Comparison of ENCODE assay signal across 14 cellular contexts in the genomic region with DNA sequence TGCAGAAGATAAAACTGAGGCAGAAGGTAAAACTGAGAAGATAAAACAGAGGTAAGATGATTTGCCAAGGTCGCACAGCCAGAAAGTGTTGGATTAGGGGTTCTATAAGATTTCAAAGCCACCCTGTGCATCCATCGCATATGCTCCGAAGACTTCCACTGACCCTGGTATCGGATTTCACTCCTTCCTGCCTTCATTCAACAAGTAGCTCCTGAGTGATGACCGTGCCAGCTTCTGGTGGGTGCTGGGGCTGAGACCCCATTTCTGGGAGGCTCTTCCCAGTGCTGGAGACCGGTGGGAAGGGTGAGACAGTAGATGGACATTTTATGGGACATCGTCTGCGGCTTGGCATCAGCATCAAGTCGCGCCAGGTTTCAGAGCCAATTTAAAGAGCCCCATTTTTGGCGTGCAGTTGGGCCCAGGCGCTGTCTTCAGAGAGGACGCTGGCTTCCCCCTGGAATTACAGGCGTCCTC. TPM values are rescaled to one million over a fixed set of nuclear protein-coding genes. Genes with fewer than 3 reads are reported as not detected.
A peak's percentile ranks its signal among the peaks of the same experiment; 100 is the strongest.
DNase-seq lines count a peak whose midpoint lies in the region; ATAC-seq, FAIRE-seq and TF ChIP-seq lines count a peak whose summit lies in the region.
"Had no signal": no experiment of that assay in that cellular context is flagged by ENCODE, and none has a peak within 500 bp of the region (broad histone marks: within the 10 kb centered on the region; RNA-seq: fewer than 3 reads in every experiment).

No MANE protein-coding gene starts in this region.

- intact Hi-C loops in kidney (cut with DNase I) (no loop called here), psoas muscle (cut with DNase I) (loop anchor here (5.0 kb wide), 2 partner anchors 40 to 45 kb away; no protein-coding TSS in a partner anchor), sciatic nerve (cut with DNase I) (no loop called here)

- H3K4me3 ChIP-seq in kidney (ENCODE audit: low read length in 2 of 2) (peak overlapping the region in 1 of 2 donors; percentile 71), psoas muscle (peak overlapping the region; percentile 86)

- DNase-seq in astrocyte of the hippocampus (ENCODE audit: low read depth, low spot score) = peak; percentile 16
- no peak for DNase-seq in kidney
- DNase-seq in psoas muscle = no peak
- no peak for DNase-seq in sciatic nerve (ENCODE audit: low spot score)
- DNase-seq in omental fat pad (ENCODE audit: low spot score) = no peak
- no peak for DNase-seq in A172 (ENCODE audit: low spot score)
- DNase-seq: activated naive CD8-positive, alpha-beta T cell treated with anti-CD3 and anti-CD28 coated beads, Interleukin-2, amount 10 ng/mL, durations not matched to agents 7 days and 5 days; AML-193; effector CD4-positive, alpha-beta T cell; NCI-H1417; T-helper 17 cell had no signal

- H3K9me3 ChIP-seq in ES-I3 (ENCODE audit: control insufficient read depth, insufficient read depth, low read length) (0 out of 2 replicates have a peak, but pooled peaks cover 3% of the 10 kb centered on the region), kidney (ENCODE audit: control insufficient read depth in 1 of 2, low read length in 2 of 2) (peaks cover 0 to 4% of the 10 kb centered on the region in 2 donors), psoas muscle (no peaks in the 10 kb centered on the region)
- H3K9me3 ChIP-seq: ovary had no signal

- H3K4me1 ChIP-seq in ES-I3 (ENCODE audit: insufficient read depth, low read length) (peaks cover 9% of the 10 kb centered on the region; the same call in 1 of the 2 replicates), kidney (ENCODE audit: control insufficient read depth in 1 of 2, insufficient read depth in 1 of 2, low read depth in 1 of 2, low read length in 2 of 2) (peaks cover 6 to 20% of the 10 kb centered on the region in 2 donors), psoas muscle (peaks cover 29% of the 10 kb centered on the region)

- H3K36me3 ChIP-seq in ES-I3 (ENCODE audit: insufficient read depth, low read length) (no peaks in the 10 kb centered on the region), kidney (ENCODE audit: control insufficient read depth in 1 of 2, insufficient read depth in 2 of 2, low read length in 2 of 2) (no peaks in the 10 kb centered on the region), psoas muscle (ENCODE audit: insufficient read depth in 1 of 2, low read depth in 1 of 2) (no peaks in the 10 kb centered on the region)
- H3K36me3 ChIP-seq: ovary had no signal

- no peaks in the 10 kb centered on the region for H3K27me3 ChIP-seq in psoas muscle (ENCODE audit: insufficient read depth in 3 of 3, low read length in 2 of 3)
- H3K27me3 ChIP-seq: ovary had no signal

- no peak for TF ChIP-seq CTCF in kidney (IDR thresholded peaks at IDR 0.05; ENCODE audit: borderline replicate concordance, extremely low read depth, insufficient read depth)
- TF ChIP-seq CTCF in psoas muscle (IDR thresholded peaks at IDR 0.05) = no peak
- TF ChIP-seq CTCF in omental fat pad (IDR thresholded peaks at IDR 0.05) = no peak

- peak overlapping the region; percentile 81 for H3K9ac ChIP-seq in ES-I3 (ENCODE audit: low read depth, low read length)
- H3K9ac ChIP-seq in kidney (ENCODE audit: low read length in 2 of 2) = peak overlapping the region; percentile 22 to 80

- FAIRE-seq in kidney (lab: Jason Lieb, UNC) = no peak

- peak overlapping the region; percentile 87 to 94 for H3K27ac ChIP-seq in kidney (ENCODE audit: low read depth in 2 of 2, low read length in 2 of 2)
- H3K27ac ChIP-seq in psoas muscle = peak overlapping the region; percentile 98

- ATAC-seq in psoas muscle (no peak), sciatic nerve (no peak), omental fat pad (ENCODE audit: low FRiP score) (no peak), GM19035 (IDR thresholded peaks at IDR 0.05; ENCODE audit: unreplicated experiment) (no peak)
- ATAC-seq: T-helper 17 cell had no signal

- 30 to 33% (median 33%) methylated on average over 14 of the region's 14 CpGs for WGBS in psoas muscle, 3 donors

RNA-seq across cellular contexts. Expression of gene DAB2IP, which starts 53.7 kb away (rescaled TPM):
- 105 TPM for total RNA-seq in kidney
- polyA plus RNA-seq in kidney (ENCODE audit: insufficient read depth, low read depth, low replicate concordance) = 33.8 TPM
- 10 to 100 TPM; 33.4 to 66.2 (median 50.7) TPM for total RNA-seq in psoas muscle
- 10 to 100 TPM; 14.1 to 18.7 (median 14.4) TPM for polyA plus RNA-seq in psoas muscle
- 70.7 TPM for total RNA-seq in sciatic nerve
- 10 to 100 TPM; 19.2 to 45.4 (median 34.8) TPM for total RNA-seq in omental fat pad
- 15.8 and 19.1 TPM in 2 replicates for total RNA-seq in A172 (2014; rRNA removed; shearing (Covaris generic))
- total RNA-seq: T-helper 17 cell had no signal

Comparison
In these comparisons a context has a peak if more than half of its experiments do, and no peak if none do; other contexts are left out.
1. intact Hi-C loops: an anchor here in psoas muscle (5.0 kb wide); none called in kidney and sciatic nerve.